16 cellular contexts compared by ENCODE assay signal in genomic region chr4:154686838-154687237, GRCh38. TPM values are rescaled to one million over a fixed set of nuclear protein-coding genes. Genes with fewer than 3 reads are reported as not detected.
DNase-seq lines count a peak whose midpoint lies in the region; ATAC-seq, FAIRE-seq and TF ChIP-seq lines count a peak whose summit lies in the region.
"Had no signal": no experiment of that assay in that cellular context is flagged by ENCODE, and none has a peak within 500 bp of the region (broad histone marks: within the 10 kb centered on the region; RNA-seq: fewer than 3 reads in every experiment).

No MANE protein-coding gene starts in this region.

- DNase-seq in AG10803 (ENCODE audit: low read depth) (no peak), Kasumi-1 (lab: John Stamatoyannopoulos, UW) (peak; percentile 6 to 32), bronchial epithelial cell (ENCODE audit: low read depth) (peak; percentile 32), medulla oblongata (ENCODE audit: extremely low spot score) (peak; percentile 6), NCI-H510A (lab: John Stamatoyannopoulos, UW) (no peak), NCI-H1092 treated with DMSO at 0.1 percent for 48 hours (lab: John Stamatoyannopoulos, UW) (no peak), AML-193 (lab: John Stamatoyannopoulos, UW) (no peak)
- DNase-seq in activated naive CD4-positive, alpha-beta T cell treated with anti-CD3 and anti-CD28 coated beads, Interleukin-2, amount 50 U/mL, for 72 hours (ENCODE audit: low spot score in 2 of 2): no peak
- DNase-seq: activated CD4-positive, alpha-beta memory T cell treated with anti-CD3 and anti-CD28 coated beads for 36 hours; amygdala; C1 segment of cervical spinal cord; dermis blood vessel endothelial cell; islet precursor cell; mucosa of descending colon; NCI-H1417 had no signal

- no peaks in the 10 kb centered on the region for H3K9me3 Mint-ChIP-seq in activated naive CD4-positive, alpha-beta T cell treated with anti-CD3 and anti-CD28 coated beads, Interleukin-2, amount 50 U/mL, for 72 hours
- H3K9me3 Mint-ChIP-seq: activated CD4-positive, alpha-beta memory T cell treated with anti-CD3 and anti-CD28 coated beads for 36 hours had no signal

- no peaks in the 10 kb centered on the region for H3K27me3 ChIP-seq in bronchial epithelial cell (ENCODE audit: control insufficient read depth, insufficient read depth, low read length)

- H3K36me3 Mint-ChIP-seq in activated naive CD4-positive, alpha-beta T cell treated with anti-CD3 and anti-CD28 coated beads, Interleukin-2, amount 50 U/mL, for 72 hours: no peaks in the 10 kb centered on the region
- H3K36me3 Mint-ChIP-seq: activated CD4-positive, alpha-beta memory T cell treated with anti-CD3 and anti-CD28 coated beads for 36 hours had no signal

- TF ChIP-seq CTCF in AG10803 (conservative IDR thresholded peaks at IDR 0.05; ENCODE audit: low read length): peak; percentile 16; the same call in 1 of the 2 replicates
- TF ChIP-seq CTCF in bronchial epithelial cell (IDR thresholded peaks at IDR 0.05; ENCODE audit: insufficient read depth, low read length, severe bottlenecking): peak; percentile 8

- H3K4me3 ChIP-seq in AG10803 (ENCODE audit: low read length): no peak overlapping the region
- H3K4me3 ChIP-seq in bronchial epithelial cell (ENCODE audit: low read depth, low read length): no peak overlapping the region
- H3K4me3 ChIP-seq: mucosa of descending colon had no signal

- no peak overlapping the region for H3K27ac Mint-ChIP-seq in activated naive CD4-positive, alpha-beta T cell treated with anti-CD3 and anti-CD28 coated beads, Interleukin-2, amount 50 U/mL, for 72 hours
- H3K27ac Mint-ChIP-seq: activated CD4-positive, alpha-beta memory T cell treated with anti-CD3 and anti-CD28 coated beads for 36 hours had no signal

- H3K36me3 ChIP-seq in bronchial epithelial cell (ENCODE audit: control insufficient read depth, insufficient read depth, low read length): no peaks in the 10 kb centered on the region

- FAIRE-seq in bronchial epithelial cell (lab: Jason Lieb, UNC): no peak

- ATAC-seq in activated naive CD4-positive, alpha-beta T cell treated with anti-CD3 and anti-CD28 coated beads, Interleukin-2, amount 50 U/mL, for 72 hours: no peak
- ATAC-seq: mucosa of descending colon had no signal

RNA-seq across cellular contexts. Expression of gene LRAT, which starts 57.0 kb away (rescaled TPM):
- 12.4 and 21.5 TPM in 2 replicates for total RNA-seq in bronchial epithelial cell
- not detected for total RNA-seq in activated naive CD4-positive, alpha-beta T cell treated with anti-CD3 and anti-CD28 coated beads, Interleukin-2, amount 50 U/mL, for 72 hours
- total RNA-seq: activated CD4-positive, alpha-beta memory T cell treated with anti-CD3 and anti-CD28 coated beads for 36 hours; dermis blood vessel endothelial cell; pulmonary artery endothelial cell had no signal

Comparison
In these comparisons a context has a peak if more than half of its experiments do, and no peak if none do; other contexts are left out.
1. DNase-seq: peak in Kasumi-1 (2 of 2), bronchial epithelial cell (single experiment) and medulla oblongata (single experiment); none in AG10803 (single experiment), NCI-H510A (single experiment), NCI-H1092 treated with DMSO at 0.1 percent for 48 hours (single experiment), activated naive CD4-positive, alpha-beta T cell treated with anti-CD3 and anti-CD28 coated beads, Interleukin-2, amount 50 U/mL, for 72 hours (0 of 2) and AML-193 (0 of 2).
2. RNA of gene LRAT, which starts 57.0 kb away (total RNA-seq): 12.4 to 21.5 TPM in bronchial epithelial cell; not detected in activated naive CD4-positive, alpha-beta T cell treated with anti-CD3 and anti-CD28 coated beads, Interleukin-2, amount 50 U/mL, for 72 hours; every median in the first group is over 10 times any median in the second.